In genomic region chr14:67420102-67420739, GRCh38 we compare ENCODE assay signal across 9 cellular contexts. TPM values are rescaled to one million over a fixed set of nuclear protein-coding genes. Genes with fewer than 3 reads are reported as not detected.
A peak's percentile ranks its signal among the peaks of the same experiment; 100 is the strongest.
DNase-seq lines count a peak whose midpoint lies in the region; ATAC-seq and TF ChIP-seq lines count a peak whose summit lies in the region.
"Had no signal": no experiment of that assay in that cellular context is flagged by ENCODE, and none has a peak within 500 bp of the region (broad histone marks: within the 10 kb centered on the region; RNA-seq: fewer than 3 reads in every experiment).

No MANE protein-coding gene starts in this region.

- in situ Hi-C loops in GM13976 (cut with MboI; ENCODE audit: low sequenced_read_pairs, unreplicated experiment): loop anchor here (10.0 to 25.0 kb wide), 2 partner anchors 165 to 292 kb away; partner anchors contain the start of gene RDH12

- H3K27ac Mint-ChIP-seq in T-cell: no peak overlapping the region

- no peak for ATAC-seq in T-cell (replicated peaks in 1 of 4)
- ATAC-seq in GM19397 (IDR thresholded peaks at IDR 0.05; ENCODE audit: unreplicated experiment): no peak
- ATAC-seq in HG02759 (IDR thresholded peaks at IDR 0.05; ENCODE audit: unreplicated experiment): no peak
- ATAC-seq in GM21786 (IDR thresholded peaks at IDR 0.05; ENCODE audit: unreplicated experiment): no peak
- ATAC-seq in HG03460 (IDR thresholded peaks at IDR 0.05; ENCODE audit: unreplicated experiment): no peak

- H3K4me3 ChIP-seq in fibroblast of pulmonary artery (replicated peaks; ENCODE audit: low read depth, low read length): no peak overlapping the region
- H3K4me3 ChIP-seq: adrenal gland had no signal

- peak; percentile 44 for DNase-seq in GM13976 (ENCODE audit: low spot score)
- DNase-seq in T-cell: peak in 19 of 34 experiments; percentile 8 to 41 (median 16)
- DNase-seq in fibroblast of pulmonary artery (ENCODE audit: low read depth): no peak

- H3K27ac ChIP-seq in 22Rv1: no peak overlapping the region
- H3K27ac ChIP-seq: adrenal gland had no signal

- peaks cover 0 to 1% (median 0%) of the 10 kb centered on the region in 3 donors for H3K4me1 Mint-ChIP-seq in T-cell

- no peaks in the 10 kb centered on the region for H3K36me3 Mint-ChIP-seq in T-cell

- H3K9me3 Mint-ChIP-seq in T-cell: no peaks in the 10 kb centered on the region

- TF ChIP-seq CTCF in 22Rv1 (IDR thresholded peaks at IDR 0.05) (peak; percentile 79), GM13976 (IDR thresholded peaks at IDR 0.05; ENCODE audit: borderline replicate concordance, control extremely low read depth, extremely low read depth, insufficient read depth, missing control alignments) (peak; percentile 50), fibroblast of pulmonary artery (IDR thresholded peaks at IDR 0.05; ENCODE audit: low read length, missing control alignments) (peak; percentile 45)

- H3K27me3 Mint-ChIP-seq in T-cell: peaks cover 8 to 11% of the 10 kb centered on the region in 2 donors

- CTCF ChIA-PET in T-cell (lab: Charles Lee): interaction anchor here (0.6 to 1.2 kb wide), 5 partner anchors 151 to 1964 kb away, joined by 3 to 5 read pairs (median 3); no protein-coding TSS in a partner anchor

- POLR2A ChIA-PET in T-cell (lab: Charles Lee): no interaction called here

- no peak overlapping the region for H3K4me3 Mint-ChIP-seq in T-cell

RNA-seq across cellular contexts. Expression of gene PLEK2, which starts 8.3 kb away (rescaled TPM):
- 1 to 10 TPM in 4 of 5 donors, under 1 TPM in 1; 0.79 to 4.0 (median 3.5) TPM for total RNA-seq in T-cell
